In genomic region chr10:124674768-124675222, GRCh38 we compare ENCODE assay signal across 14 cellular contexts.
DNase-seq lines count a peak whose midpoint lies in the region; ATAC-seq and TF ChIP-seq lines count a peak whose summit lies in the region.
"Had no signal": no experiment of that assay in that cellular context is flagged by ENCODE, and none has a peak within 500 bp of the region (broad histone marks: within the 10 kb centered on the region; RNA-seq: fewer than 3 reads in every experiment).

No MANE protein-coding gene starts in this region.

- H4K91ac ChIP-seq in mesenchymal stem cell (ENCODE audit: low read length), result no peak overlapping the region

- H3K27me3 ChIP-seq in dorsolateral prefrontal cortex, result no peaks in the 10 kb centered on the region
- no peaks in the 10 kb centered on the region for H3K27me3 ChIP-seq in mesenchymal stem cell (ENCODE audit: control insufficient read depth in 1 of 2, insufficient read depth in 1 of 2, low read length in 2 of 2)
- H3K27me3 ChIP-seq in thyroid gland, result no peaks in the 10 kb centered on the region
- no peaks in the 10 kb centered on the region for H3K27me3 ChIP-seq in breast epithelium
- H3K27me3 ChIP-seq: esophagus muscularis mucosa had no signal

- H3K4me3 ChIP-seq in dorsolateral prefrontal cortex, result no peak overlapping the region
- H3K4me3 ChIP-seq in mesenchymal stem cell (ENCODE audit: insufficient read depth in 1 of 2, low read depth in 1 of 2, low read length in 2 of 2), result no peak overlapping the region
- H3K4me3 ChIP-seq in thyroid gland (replicated peaks in 1 of 3), result no peak overlapping the region
- no peak overlapping the region for H3K4me3 ChIP-seq in breast epithelium
- H3K4me3 ChIP-seq: esophagus muscularis mucosa had no signal

- H2BK5ac ChIP-seq in mesenchymal stem cell (ENCODE audit: low read depth, low read length, poor library complexity, severe bottlenecking), result no peak overlapping the region

- H3K4me1 Mint-ChIP-seq in activated naive CD4-positive, alpha-beta T cell treated with anti-CD3 and anti-CD28 coated beads, Interleukin-2, amount 10 ng/mL, durations not matched to agents 7 days and 5 days, result peaks cover 90% of the 10 kb centered on the region

- H3K4me1 ChIP-seq in mesenchymal stem cell (ENCODE audit: control insufficient read depth, insufficient read depth, low read depth, low read length), result peaks cover 10% of the 10 kb centered on the region
- peaks cover 80 to 98% of the 10 kb centered on the region in 2 donors for H3K4me1 ChIP-seq in thyroid gland
- H3K4me1 ChIP-seq in breast epithelium, result peaks cover 4 to 27% of the 10 kb centered on the region in 2 donors

- ATAC-seq in HG02852 (IDR thresholded peaks at IDR 0.05; ENCODE audit: unreplicated experiment), result no peak

- 97% methylated on average over 9 of the region's 9 CpGs for WGBS in mesenchymal stem cell
- 46 to 64% methylated on average over 6 to 8 of the region's 9 CpGs for WGBS in thyroid gland, 2 donors

- no peak overlapping the region for H2AK5ac ChIP-seq in mesenchymal stem cell (ENCODE audit: low read length, severe bottlenecking)

- peaks cover 78% of the 10 kb centered on the region for H3K79me1 ChIP-seq in mesenchymal stem cell (replicated peaks; ENCODE audit: low read length, poor library complexity, severe bottlenecking)

- H3K27me3 Mint-ChIP-seq in activated naive CD4-positive, alpha-beta T cell treated with anti-CD3 and anti-CD28 coated beads, Interleukin-2, amount 10 ng/mL, durations not matched to agents 7 days and 5 days, result no peaks in the 10 kb centered on the region

- intact Hi-C loops in dorsolateral prefrontal cortex (cut with DNase I), result loop anchor here (5.0 kb wide), 2 partner anchors 48 to 68 kb away; partner anchors contain the start of gene FAM53B (in 1 of the 2)
- intact Hi-C loops in thyroid gland (cut with DNase I), result no loop called here
- intact Hi-C loops in breast epithelium (cut with DNase I; ENCODE audit: low total_unique reads), result loop anchor here (5.0 kb wide), 1 partner anchor 772 kb away; no protein-coding TSS in a partner anchor

- H3K4ac ChIP-seq in mesenchymal stem cell (ENCODE audit: low read depth in 1 of 2, low read length in 2 of 2), result no peak overlapping the region

- TF ChIP-seq CTCF in dorsolateral prefrontal cortex (IDR thresholded peaks at IDR 0.05 in 54 of 56, conservative IDR thresholded peaks at IDR 0.05 in 2 of 56; ENCODE audit: low read depth in 1 of 56, partially characterized antibody in 56 of 56) (no peak), thyroid gland (IDR thresholded peaks at IDR 0.05) (no peak), breast epithelium (IDR thresholded peaks at IDR 0.05) (no peak)

- no peaks in the 10 kb centered on the region for H3K9me3 ChIP-seq in mesenchymal stem cell (ENCODE audit: control insufficient read depth, low read length)
- H3K9me3 ChIP-seq in thyroid gland, result no peaks in the 10 kb centered on the region
- no peaks in the 10 kb centered on the region for H3K9me3 ChIP-seq in breast epithelium
- H3K9me3 ChIP-seq: esophagus muscularis mucosa had no signal

- TF ChIP-seq POLR2A in thyroid gland (IDR thresholded peaks at IDR 0.05) (no peak), breast epithelium (IDR thresholded peaks at IDR 0.05) (no peak)

- DNase-seq in activated naive CD4-positive, alpha-beta T cell treated with anti-CD3 and anti-CD28 coated beads, Interleukin-2, amount 10 ng/mL, durations not matched to agents 7 days and 5 days, result no peak
- no peak for DNase-seq in activated naive CD4-positive, alpha-beta T cell treated with Interleukin-2 at 50 U/mL for 16 hours
- no peak for DNase-seq in dorsolateral prefrontal cortex
- no peak for DNase-seq in mesenchymal stem cell
- peak; percentile 92 for DNase-seq in thyroid gland
- no peak for DNase-seq in NCI-H226
- no peak for DNase-seq in breast epithelium (ENCODE audit: low spot score in 2 of 2)
- DNase-seq: activated T-cell treated with anti-CD3 and anti-CD28 coated beads for 4 hours, GOT3, MM.1S, NCI-H524, SHP77 had no signal

- no peak overlapping the region for H3K14ac ChIP-seq in mesenchymal stem cell (ENCODE audit: low read length in 2 of 2)

- H2BK15ac ChIP-seq in mesenchymal stem cell (ENCODE audit: low read depth, poor library complexity, severe bottlenecking), result no peak overlapping the region

- H3K18ac ChIP-seq in mesenchymal stem cell (ENCODE audit: low read depth in 1 of 2, low read length in 2 of 2), result no peak overlapping the region

- no peak overlapping the region for H3K9ac ChIP-seq in mesenchymal stem cell (ENCODE audit: low read length)

- no peak overlapping the region for H2BK12ac ChIP-seq in mesenchymal stem cell (ENCODE audit: low read length in 2 of 2)

- H3K23ac ChIP-seq in mesenchymal stem cell (ENCODE audit: low read length in 2 of 2), result no peak overlapping the region

- no peak overlapping the region for H3K4me2 ChIP-seq in mesenchymal stem cell (ENCODE audit: low read length, poor library complexity, severe bottlenecking)

- H3K36me3 Mint-ChIP-seq in activated naive CD4-positive, alpha-beta T cell treated with anti-CD3 and anti-CD28 coated beads, Interleukin-2, amount 10 ng/mL, durations not matched to agents 7 days and 5 days, result peaks cover 56% of the 10 kb centered on the region

- H3K27ac Mint-ChIP-seq in activated naive CD4-positive, alpha-beta T cell treated with anti-CD3 and anti-CD28 coated beads, Interleukin-2, amount 10 ng/mL, durations not matched to agents 7 days and 5 days, result peak overlapping the region; percentile 29

- CTCF ChIA-PET in activated naive CD4-positive, alpha-beta T cell treated with anti-CD3 and anti-CD28 coated beads, Interleukin-2, amount 10 ng/mL, durations not matched to agents 7 days and 5 days (lab: Charles Lee), result interaction anchor here (0.8 to 2.2 kb wide), 4 partner anchors 10 to 53 kb away, joined by 3 to 6 read pairs (median 3); no protein-coding TSS in a partner anchor

- H2BK120ac ChIP-seq in mesenchymal stem cell (ENCODE audit: low read depth, low read length), result no peak overlapping the region

- peak overlapping the region; percentile 71 to 100 (median 98) for H3K27ac ChIP-seq in dorsolateral prefrontal cortex
- H3K27ac ChIP-seq in mesenchymal stem cell (ENCODE audit: low read length, poor library complexity, severe bottlenecking), result no peak overlapping the region
- H3K27ac ChIP-seq in thyroid gland, result peak overlapping the region; percentile 89 to 95 (median 91)
- H3K27ac ChIP-seq in breast epithelium, result no peak overlapping the region
- H3K27ac ChIP-seq: esophagus muscularis mucosa had no signal

- H3K36me3 ChIP-seq in mesenchymal stem cell (ENCODE audit: control insufficient read depth in 1 of 2, insufficient read depth in 2 of 2, low read depth in 1 of 2, low read length in 2 of 2), result peaks cover 0 to 36% of the 10 kb centered on the region in 2 experiments
- no peaks in the 10 kb centered on the region for H3K36me3 ChIP-seq in thyroid gland
- H3K36me3 ChIP-seq in breast epithelium, result no peaks in the 10 kb centered on the region
- H3K36me3 ChIP-seq: esophagus muscularis mucosa had no signal

- peak overlapping the region; percentile 42 for H4K8ac ChIP-seq in mesenchymal stem cell (ENCODE audit: low read length)

- no peak overlapping the region for H2AFZ ChIP-seq in mesenchymal stem cell (ENCODE audit: low read depth, low read length)

- H3K4me3 Mint-ChIP-seq in activated naive CD4-positive, alpha-beta T cell treated with anti-CD3 and anti-CD28 coated beads, Interleukin-2, amount 10 ng/mL, durations not matched to agents 7 days and 5 days, result no peak overlapping the region

- H3K9me3 Mint-ChIP-seq in activated naive CD4-positive, alpha-beta T cell treated with anti-CD3 and anti-CD28 coated beads, Interleukin-2, amount 10 ng/mL, durations not matched to agents 7 days and 5 days, result no peaks in the 10 kb centered on the region

Comparison
In these comparisons a context has a peak if more than half of its experiments do, and no peak if none do; other contexts are left out.
1. DNase-seq: peak in thyroid gland (2 of 2); none in activated naive CD4-positive, alpha-beta T cell treated with anti-CD3 and anti-CD28 coated beads, Interleukin-2, amount 10 ng/mL, durations not matched to agents 7 days and 5 days (single experiment), activated naive CD4-positive, alpha-beta T cell treated with Interleukin-2 at 50 U/mL for 16 hours (single experiment), dorsolateral prefrontal cortex (0 of 10), mesenchymal stem cell (single experiment), NCI-H226 (single experiment) and breast epithelium (0 of 2).
2. H3K27ac ChIP-seq: peak in dorsolateral prefrontal cortex (59 of 59) and thyroid gland (3 of 3); none in mesenchymal stem cell (single experiment) and breast epithelium (0 of 2).